ENCODE assay signal across 9 cellular contexts in the genomic region with DNA sequence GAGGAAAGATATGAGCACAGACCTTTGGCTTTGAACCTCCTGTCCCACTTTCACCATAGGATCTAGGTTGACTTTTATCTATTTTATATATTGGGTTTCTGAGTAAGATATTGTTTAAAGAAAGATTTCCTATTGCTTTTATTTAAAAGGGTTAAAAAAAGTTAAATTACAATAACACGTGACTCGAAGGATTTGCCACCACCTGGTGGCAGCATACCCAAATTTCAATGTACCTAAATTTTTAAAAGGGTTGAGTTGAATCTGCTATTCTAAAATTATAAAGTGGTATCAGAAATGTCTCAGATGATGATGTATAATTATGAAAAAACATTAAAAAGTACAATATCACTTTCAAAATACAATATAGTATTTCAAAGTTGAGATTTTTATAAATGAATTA.
A peak's percentile ranks its signal among the peaks of the same experiment; 100 is the strongest.
DNase-seq lines count a peak whose midpoint lies in the region; ATAC-seq, FAIRE-seq and TF ChIP-seq lines count a peak whose summit lies in the region.
"Had no signal": no experiment of that assay in that cellular context is flagged by ENCODE, and none has a peak within 500 bp of the region (broad histone marks: within the 10 kb centered on the region; RNA-seq: fewer than 3 reads in every experiment).

No MANE protein-coding gene starts in this region.

- H3K9me3 ChIP-seq in mucosa of descending colon: no peaks in the 10 kb centered on the region

- H3K4me3 ChIP-seq in brain microvascular endothelial cell (ENCODE audit: low read depth, low read length) (no peak overlapping the region), mucosa of descending colon (no peak overlapping the region)

- intact Hi-C loops in mucosa of descending colon (cut with DNase I, micrococcal nuclease): loop anchor here in 1 of 2 donors (10.0 kb wide), 1 partner anchor 370 kb away; a partner anchor contains a TSS

- peak; percentile 64 for TF ChIP-seq CTCF in brain microvascular endothelial cell (IDR thresholded peaks at IDR 0.05; ENCODE audit: low read depth, low read length, missing control alignments)
- TF ChIP-seq CTCF in mucosa of descending colon (IDR thresholded peaks at IDR 0.05): peak; percentile 19
- TF ChIP-seq CTCF in GM13976 (IDR thresholded peaks at IDR 0.05; ENCODE audit: borderline replicate concordance, control extremely low read depth, extremely low read depth, insufficient read depth, missing control alignments): no peak

- DNase-seq in LHCN-M2 (ENCODE audit: low read depth) (peak; percentile 17), brain microvascular endothelial cell (peak; percentile 6), mucosa of descending colon (peak in 2 of 3 donors; percentile 29 to 63), GM13976 (ENCODE audit: low spot score) (no peak), DMS79 treated with DMSO at 0.1 percent for 48 hours (lab: John Stamatoyannopoulos, UW) (no peak)

- H3K27ac ChIP-seq in brain microvascular endothelial cell: no peak overlapping the region

- peak; percentile 95 for FAIRE-seq in G401.6 (lab: Jason Lieb, UNC)

- in situ Hi-C loops in brain microvascular endothelial cell (cut with HindIII; ENCODE audit: low pct_ligation_motif_present, low sequenced_read_pairs): no loop called here
- in situ Hi-C loops in GM13976 (cut with MboI; ENCODE audit: low sequenced_read_pairs, unreplicated experiment): no loop called here

- ATAC-seq in mucosa of descending colon (no peak), HG02623 (IDR thresholded peaks at IDR 0.05; ENCODE audit: unreplicated experiment) (no peak), HG02938 (IDR thresholded peaks at IDR 0.05; ENCODE audit: unreplicated experiment) (no peak)
- ATAC-seq: right cardiac atrium had no signal

- peaks cover 10% of the 10 kb centered on the region for H3K4me1 ChIP-seq in mucosa of descending colon (ENCODE audit: low read depth)

- H3K36me3 ChIP-seq in brain microvascular endothelial cell (replicated peaks): no peaks in the 10 kb centered on the region
- H3K36me3 ChIP-seq in mucosa of descending colon (ENCODE audit: low read depth): no peaks in the 10 kb centered on the region

- no peaks in the 10 kb centered on the region for H3K27me3 ChIP-seq in brain microvascular endothelial cell (replicated peaks)

Comparison
In these comparisons a context has a peak if more than half of its experiments do, and no peak if none do; other contexts are left out.
1. DNase-seq: peak in LHCN-M2 (single experiment), brain microvascular endothelial cell (single experiment) and mucosa of descending colon (2 of 3); none in GM13976 (single experiment) and DMS79 treated with DMSO at 0.1 percent for 48 hours (single experiment).